In genomic region chr6:114564302-114564933, GRCh38 we compare ENCODE assay signal across 27 cellular contexts.
"Had no signal": no experiment of that assay in that cellular context is flagged by ENCODE, and none has a peak within 500 bp of the region (broad histone marks: within the 10 kb centered on the region; RNA-seq: fewer than 3 reads in every experiment).

No MANE protein-coding gene starts in this region.

- H3K4me3 ChIP-seq: adrenal gland had no signal

- DNase-seq: activated CD4-positive, alpha-beta memory T cell treated with anti-CD3 and anti-CD28 coated beads, Interleukin-2, amount 10 ng/mL, durations not matched to agents 7 days and 5 days; activated CD4-positive, alpha-beta T cell treated with anti-CD3 and anti-CD28 coated beads, Interleukin-2, amount 10 ng/mL, durations not matched to agents 7 days and 5 days; activated CD4-positive, CD25-positive, alpha-beta regulatory T cell; activated gamma-delta T cell treated with Interleukin-2 at 50 U/mL for 16 hours; activated naive CD4-positive, alpha-beta T cell treated with anti-CD3 and anti-CD28 coated beads, Interleukin-2, amount 50 U/mL, for 16 hours; activated naive CD8-positive, alpha-beta T cell treated with anti-CD3 and anti-CD28 coated beads, Interleukin-2, amount 10 ng/mL, durations not matched to agents 7 days and 5 days; activated T-cell treated with anti-CD3 and anti-CD28 coated beads for 4 hours; activated T-cell treated with anti-CD3 and anti-CD28 coated beads, Interleukin-2, amount 50 U/mL, for 48 hours; adrenal gland; anterior cingulate cortex; cerebellar nuclear complex; MV-4-11; NCI-H1092 treated with DMSO at 0.1 percent for 48 hours; NCI-H1417 treated with DMSO at 0.1 percent for 48 hours; NCI-H1694 treated with DMSO at 0.1 percent for 48 hours; NCI-H2081; NCI-H524 treated with DMSO at 0.1 percent for 48 hours; NCI-H748 treated with DMSO at 0.1 percent for 48 hours; NK-92 treated with Interleukin-12 subunit alpha and Interleukin-12 subunit beta, amount 100 ng/mL, for 24 hours; OCI-M1; RPMI8226; SK-N-SH; T-helper 1 cell had no signal

- H3K9ac ChIP-seq: SK-N-SH had no signal

- H3K27ac Mint-ChIP-seq: activated CD4-positive, alpha-beta memory T cell treated with anti-CD3 and anti-CD28 coated beads, Interleukin-2, amount 10 ng/mL, durations not matched to agents 7 days and 5 days; activated CD4-positive, alpha-beta T cell treated with anti-CD3 and anti-CD28 coated beads, Interleukin-2, amount 10 ng/mL, durations not matched to agents 7 days and 5 days; activated naive CD8-positive, alpha-beta T cell treated with anti-CD3 and anti-CD28 coated beads, Interleukin-2, amount 10 ng/mL, durations not matched to agents 7 days and 5 days; activated T-helper 17 cell treated with anti-CD3 and anti-CD28 coated beads, Interleukin-2, amount 50 U/mL, for 72 hours had no signal

- H3K27me3 Mint-ChIP-seq: activated CD4-positive, alpha-beta memory T cell treated with anti-CD3 and anti-CD28 coated beads, Interleukin-2, amount 10 ng/mL, durations not matched to agents 7 days and 5 days; activated CD4-positive, alpha-beta T cell treated with anti-CD3 and anti-CD28 coated beads, Interleukin-2, amount 10 ng/mL, durations not matched to agents 7 days and 5 days; activated naive CD8-positive, alpha-beta T cell treated with anti-CD3 and anti-CD28 coated beads, Interleukin-2, amount 10 ng/mL, durations not matched to agents 7 days and 5 days; activated T-helper 17 cell treated with anti-CD3 and anti-CD28 coated beads, Interleukin-2, amount 50 U/mL, for 72 hours had no signal

- H3K36me3 Mint-ChIP-seq: activated naive CD8-positive, alpha-beta T cell treated with anti-CD3 and anti-CD28 coated beads, Interleukin-2, amount 10 ng/mL, durations not matched to agents 7 days and 5 days had no signal

- H3K4me3 Mint-ChIP-seq: activated CD4-positive, alpha-beta memory T cell treated with anti-CD3 and anti-CD28 coated beads, Interleukin-2, amount 10 ng/mL, durations not matched to agents 7 days and 5 days; activated CD4-positive, alpha-beta T cell treated with anti-CD3 and anti-CD28 coated beads, Interleukin-2, amount 10 ng/mL, durations not matched to agents 7 days and 5 days; activated naive CD8-positive, alpha-beta T cell treated with anti-CD3 and anti-CD28 coated beads, Interleukin-2, amount 10 ng/mL, durations not matched to agents 7 days and 5 days; activated T-helper 17 cell treated with anti-CD3 and anti-CD28 coated beads, Interleukin-2, amount 50 U/mL, for 72 hours had no signal

- H3K36me3 ChIP-seq: adrenal gland had no signal

- H3K4me2 ChIP-seq: SK-N-SH had no signal

- H3K27me3 ChIP-seq: adrenal gland had no signal

- H3K9me2 ChIP-seq: SK-N-SH had no signal

- H3K4me1 Mint-ChIP-seq: activated CD4-positive, alpha-beta memory T cell treated with anti-CD3 and anti-CD28 coated beads, Interleukin-2, amount 10 ng/mL, durations not matched to agents 7 days and 5 days; activated CD4-positive, alpha-beta T cell treated with anti-CD3 and anti-CD28 coated beads, Interleukin-2, amount 10 ng/mL, durations not matched to agents 7 days and 5 days; activated naive CD8-positive, alpha-beta T cell treated with anti-CD3 and anti-CD28 coated beads, Interleukin-2, amount 10 ng/mL, durations not matched to agents 7 days and 5 days; activated T-helper 17 cell treated with anti-CD3 and anti-CD28 coated beads, Interleukin-2, amount 50 U/mL, for 72 hours had no signal

- ATAC-seq: activated T-helper 17 cell treated with anti-CD3 and anti-CD28 coated beads, Interleukin-2, amount 50 U/mL, for 72 hours; Panc1; Right ventricle myocardium inferior had no signal

- H3K27ac ChIP-seq: adrenal gland, VCaP had no signal

- H3K9me3 ChIP-seq: adrenal gland, SK-N-SH had no signal

- H3K4me1 ChIP-seq: adrenal gland had no signal

- H3K9me3 Mint-ChIP-seq: activated CD4-positive, alpha-beta T cell treated with anti-CD3 and anti-CD28 coated beads, Interleukin-2, amount 10 ng/mL, durations not matched to agents 7 days and 5 days had no signal
